ENCODE assay signal across 1 cellular context in genomic region chr5:57891443-57891842, GRCh38.
TF ChIP-seq lines count a peak whose summit lies in the region.

No MANE protein-coding gene starts in this region.

TF ChIP-seq in H1, 55 proteins besides CTCF, POLR2A, EP300 and RAD21 (continued from another document):
- no peak for TF ChIP-seq RXRA (IDR thresholded peaks at IDR 0.05; ENCODE audit: insufficient read depth, low read depth, low read length)
- no peak for TF ChIP-seq RFX5 (IDR thresholded peaks at IDR 0.05; ENCODE audit: borderline replicate concordance, low read depth, low read length)
